Comparison of ENCODE assay signal across 27 cellular contexts in the genomic region with DNA sequence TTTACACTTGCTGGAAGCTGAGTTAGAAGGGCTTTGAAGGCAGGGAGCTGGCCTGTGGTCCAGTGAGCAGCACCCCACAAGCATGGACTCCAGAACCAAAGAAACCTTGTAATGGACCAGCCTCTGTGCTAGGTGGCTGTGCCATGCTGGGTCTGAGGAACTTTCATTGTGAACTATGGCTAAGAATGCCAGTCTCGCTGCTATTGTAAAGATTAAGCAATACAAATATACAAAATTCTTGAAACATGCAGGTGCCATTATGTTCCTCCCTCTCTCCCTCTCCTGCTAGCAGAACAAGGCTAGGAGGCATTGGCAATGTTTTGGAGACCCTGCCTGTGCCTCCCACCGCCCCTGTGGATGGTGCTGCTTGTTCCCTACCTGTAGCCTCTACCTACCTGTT.
"Had no signal": no experiment of that assay in that cellular context is flagged by ENCODE, and none has a peak within 500 bp of the region (broad histone marks: within the 10 kb centered on the region; RNA-seq: fewer than 3 reads in every experiment).

No MANE protein-coding gene starts in this region.

- H3K27me3 Mint-ChIP-seq: progenitor cell of endocrine pancreas had no signal

- H3K27ac Mint-ChIP-seq: naive thymus-derived CD4-positive, alpha-beta T cell; natural killer cell; nephron; neural progenitor cell; progenitor cell of endocrine pancreas; stimulated activated effector memory CD8-positive, alpha-beta T cell treated with anti-CD3 and anti-CD28 coated beads, Interleukin-12 subunit alpha, Interleukin-12 subunit beta, amount 100 ng/mL, for 72 hours; stimulated activated naive B cell treated with anti-CD40 and anti-IgM and Interleukin-4, amounts not matched to agents 10 μg/mL and 1 μg/mL and 100 μg/mL, for 72 hours; stimulated activated naive CD8-positive, alpha-beta T cell treated with anti-CD3 and anti-CD28 coated beads, Interleukin-15, Interleukin-2, amounts not matched to agents 100 ng/mL and 50 ng/mL, for 24 hours; type B pancreatic cell had no signal

- H3K27ac ChIP-seq: neural progenitor cell, ovary, parathyroid adenoma, psoas muscle, right lobe of liver, sigmoid colon, stomach, thoracic aorta, thyroid gland, tibial nerve, upper lobe of right lung, uterus had no signal

- H3K4me2 ChIP-seq: neural progenitor cell had no signal

- ATAC-seq: naive thymus-derived CD4-positive, alpha-beta T cell; natural killer cell; psoas muscle; right cardiac atrium; right lobe of liver; stimulated activated naive B cell treated with anti-CD40 and anti-IgM and Interleukin-4, amounts not matched to agents 10 μg/mL and 1 μg/mL and 100 μg/mL, for 72 hours; upper lobe of right lung had no signal

- H3K27me3 ChIP-seq: neural progenitor cell, ovary, right lobe of liver, sigmoid colon, thyroid gland, tibial nerve, upper lobe of right lung, uterus had no signal

- H3K4me3 ChIP-seq: neural progenitor cell, ovary, psoas muscle, right lobe of liver, sigmoid colon, stomach, thoracic aorta, thyroid gland, tibial nerve, upper lobe of right lung, uterus had no signal

- DNase-seq: naive thymus-derived CD4-positive, alpha-beta T cell; natural killer cell; ovary; psoas muscle; right cardiac atrium; right lobe of liver; small intestine; stimulated activated CD4-positive, alpha-beta T cell treated with anti-CD3 and anti-CD28 coated beads, Interleukin-15, amount 100 ng/mL, for 24 hours; stimulated activated CD4-positive, alpha-beta T cell treated with anti-CD3 and anti-CD28 coated beads, Interleukin-2, amount 100 ng/mL, for 24 hours; stimulated activated CD4-positive, alpha-beta T cell treated with anti-CD3 and anti-CD28 coated beads, Interleukin-2, amount 100 ng/mL, for 48 hours; stimulated activated CD4-positive, alpha-beta T cell treated with anti-CD3 and anti-CD28 coated beads, Interleukin-4, amount 100 ng/mL, for 24 hours; stimulated activated naive B cell treated with anti-CD40 and anti-IgM and Interleukin-4, amounts not matched to agents 10 μg/mL and 1 μg/mL and 100 μg/mL, for 72 hours; stimulated activated naive CD4-positive, alpha-beta T cell treated with Interleukin-2 at 50 U/mL for 16 hours; stomach; thyroid gland; upper lobe of right lung; uterus had no signal

- H3K9ac ChIP-seq: neural progenitor cell, parathyroid adenoma had no signal

- H3K36me3 Mint-ChIP-seq: naive thymus-derived CD4-positive, alpha-beta T cell; natural killer cell; neural progenitor cell; stimulated activated effector memory CD8-positive, alpha-beta T cell treated with anti-CD3 and anti-CD28 coated beads, Interleukin-12 subunit alpha, Interleukin-12 subunit beta, amount 100 ng/mL, for 72 hours; stimulated activated naive B cell treated with anti-CD40 and anti-IgM and Interleukin-4, amounts not matched to agents 10 μg/mL and 1 μg/mL and 100 μg/mL, for 72 hours; type B pancreatic cell had no signal

- H3K9me3 Mint-ChIP-seq: naive thymus-derived CD4-positive, alpha-beta T cell; natural killer cell; nephron; neural progenitor cell; stimulated activated effector memory CD8-positive, alpha-beta T cell treated with anti-CD3 and anti-CD28 coated beads, Interleukin-12 subunit alpha, Interleukin-12 subunit beta, amount 100 ng/mL, for 72 hours; stimulated activated naive B cell treated with anti-CD40 and anti-IgM and Interleukin-4, amounts not matched to agents 10 μg/mL and 1 μg/mL and 100 μg/mL, for 72 hours; stimulated activated naive CD8-positive, alpha-beta T cell treated with anti-CD3 and anti-CD28 coated beads, Interleukin-15, Interleukin-2, amounts not matched to agents 100 ng/mL and 50 ng/mL, for 24 hours; type B pancreatic cell had no signal

- H3K9me3 ChIP-seq: ovary, psoas muscle, right lobe of liver, sigmoid colon, stomach, thoracic aorta, thyroid gland, tibial nerve, upper lobe of right lung, uterus had no signal

- H3K79me2 ChIP-seq: parathyroid adenoma had no signal

- H3K4me1 Mint-ChIP-seq: naive thymus-derived CD4-positive, alpha-beta T cell; natural killer cell; nephron; neural progenitor cell; stimulated activated effector memory CD8-positive, alpha-beta T cell treated with anti-CD3 and anti-CD28 coated beads, Interleukin-12 subunit alpha, Interleukin-12 subunit beta, amount 100 ng/mL, for 72 hours; stimulated activated naive B cell treated with anti-CD40 and anti-IgM and Interleukin-4, amounts not matched to agents 10 μg/mL and 1 μg/mL and 100 μg/mL, for 72 hours had no signal

- H3K4me1 ChIP-seq: neural progenitor cell, parathyroid adenoma, right lobe of liver, sigmoid colon, stomach, thyroid gland, tibial nerve, upper lobe of right lung, uterus had no signal

- H2AFZ ChIP-seq: neural progenitor cell, parathyroid adenoma had no signal

- H3K4me3 Mint-ChIP-seq: naive thymus-derived CD4-positive, alpha-beta T cell; natural killer cell; nephron; neural progenitor cell; stimulated activated effector memory CD8-positive, alpha-beta T cell treated with anti-CD3 and anti-CD28 coated beads, Interleukin-12 subunit alpha, Interleukin-12 subunit beta, amount 100 ng/mL, for 72 hours; stimulated activated naive B cell treated with anti-CD40 and anti-IgM and Interleukin-4, amounts not matched to agents 10 μg/mL and 1 μg/mL and 100 μg/mL, for 72 hours; stimulated activated naive CD8-positive, alpha-beta T cell treated with anti-CD3 and anti-CD28 coated beads, Interleukin-15, Interleukin-2, amounts not matched to agents 100 ng/mL and 50 ng/mL, for 24 hours; type B pancreatic cell had no signal

- H3K36me3 ChIP-seq: neural progenitor cell, ovary, right lobe of liver, sigmoid colon, stomach, thoracic aorta, thyroid gland, tibial nerve, upper lobe of right lung, uterus had no signal
